8 cellular contexts compared by ENCODE assay signal in the genomic region with DNA sequence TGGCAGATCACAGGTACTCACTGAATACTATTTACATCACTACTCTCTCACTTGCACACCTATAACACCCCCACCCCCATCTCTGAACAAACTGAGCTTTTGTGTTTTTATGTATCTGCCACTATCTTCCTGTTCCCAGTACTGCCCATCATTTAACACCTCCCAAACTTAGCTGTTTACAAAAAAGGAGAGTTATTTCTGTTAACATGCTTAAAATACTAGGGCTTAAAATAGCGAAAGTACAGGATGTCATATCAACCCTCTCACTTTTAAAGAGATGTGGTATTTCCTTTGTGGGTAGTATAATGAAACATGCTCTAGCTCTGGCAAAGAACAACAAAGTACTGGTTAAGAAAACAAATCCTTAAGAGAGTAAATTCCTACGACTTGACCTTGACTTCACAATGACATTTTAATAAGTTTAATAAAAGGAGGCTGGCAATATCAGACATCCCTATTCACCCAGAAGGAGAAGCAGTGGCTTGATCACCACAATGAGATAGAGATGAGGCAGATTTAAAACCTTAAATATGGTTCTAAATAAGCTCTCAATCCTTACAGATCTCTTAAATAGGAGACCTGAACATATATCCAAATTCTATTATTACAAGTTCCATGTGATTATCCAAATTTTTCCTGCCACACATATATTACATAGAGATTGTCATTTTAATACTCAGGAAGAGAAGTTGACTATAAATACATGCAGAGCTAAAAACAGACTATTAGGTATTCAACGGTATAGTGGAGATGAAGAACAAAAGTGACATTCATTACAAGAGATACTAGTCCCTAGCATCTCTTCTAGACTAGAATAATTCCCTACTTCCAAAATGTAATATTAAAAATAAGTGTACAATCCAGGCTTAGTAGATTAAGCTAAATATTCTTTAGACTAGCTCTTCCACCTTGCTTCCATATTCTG. TPM values are rescaled to one million over a fixed set of nuclear protein-coding genes. Genes with fewer than 3 reads are reported as not detected.
DNase-seq lines count a peak whose midpoint lies in the region; ATAC-seq and TF ChIP-seq lines count a peak whose summit lies in the region.

No MANE protein-coding gene starts in this region.

- H3K4me3 Mint-ChIP-seq in activated naive CD4-positive, alpha-beta T cell treated with anti-CD3 and anti-CD28 coated beads for 36 hours: no peak overlapping the region

- no peaks in the 10 kb centered on the region for H3K27me3 ChIP-seq in tibial artery

- ATAC-seq in HG03460 (IDR thresholded peaks at IDR 0.05; ENCODE audit: unreplicated experiment) (peak; percentile 73), HG03442 (IDR thresholded peaks at IDR 0.05; ENCODE audit: unreplicated experiment) (no peak)

- peak overlapping the region in 1 of 2 donors; percentile 6 for H3K4me3 ChIP-seq in tibial artery

- H3K9me3 Mint-ChIP-seq in activated naive CD4-positive, alpha-beta T cell treated with anti-CD3 and anti-CD28 coated beads for 36 hours: no peaks in the 10 kb centered on the region

- peaks cover 4% of the 10 kb centered on the region for H3K36me3 Mint-ChIP-seq in activated naive CD4-positive, alpha-beta T cell treated with anti-CD3 and anti-CD28 coated beads for 36 hours (ENCODE audit: low read depth)

- peaks cover 0 to 74% (median 52%) of the 10 kb centered on the region in 4 donors for H3K4me1 ChIP-seq in tibial artery

- H3K36me3 ChIP-seq in tibial artery: no peaks in the 10 kb centered on the region

- no peaks in the 10 kb centered on the region for H3K9me3 ChIP-seq in tibial artery

- H3K27ac Mint-ChIP-seq in activated naive CD4-positive, alpha-beta T cell treated with anti-CD3 and anti-CD28 coated beads for 36 hours: no peak overlapping the region

- intact Hi-C loops in activated naive CD4-positive, alpha-beta T cell treated with anti-CD3 and anti-CD28 coated beads for 36 hours (cut with micrococcal nuclease): loop anchor here (1.0 to 5.0 kb wide), 4 partner anchors 34 to 228 kb away; partner anchors contain the start of gene TMEM237
- intact Hi-C loops in tibial artery (cut with DNase I; ENCODE audit: low total_unique reads): no loop called here

- no peak for TF ChIP-seq CTCF in tibial artery (IDR thresholded peaks at IDR 0.05)

- DNase-seq in activated naive CD4-positive, alpha-beta T cell treated with anti-CD3 and anti-CD28 coated beads for 36 hours: peak; percentile 9
- DNase-seq in activated naive CD4-positive, alpha-beta T cell treated with Interleukin-2 at 50 U/mL for 16 hours: no peak
- peak; percentile 66 for DNase-seq in fibroblast of gingiva (ENCODE audit: low read depth)
- DNase-seq in tibial artery: no peak
- DNase-seq in cerebellum (ENCODE audit: low spot score): no peak
- DNase-seq in activated CD8-positive, alpha-beta memory T cell treated with anti-CD3 and anti-CD28 coated beads, Interleukin-2, amount 50 U/mL, for 4 hours: no peak

- H3K27me3 Mint-ChIP-seq in activated naive CD4-positive, alpha-beta T cell treated with anti-CD3 and anti-CD28 coated beads for 36 hours (ENCODE audit: low read depth): no peaks in the 10 kb centered on the region

- peak overlapping the region; percentile 62 to 65 for H3K27ac ChIP-seq in tibial artery

- peaks cover 23% of the 10 kb centered on the region for H3K4me1 Mint-ChIP-seq in activated naive CD4-positive, alpha-beta T cell treated with anti-CD3 and anti-CD28 coated beads for 36 hours (ENCODE audit: low read depth)

- CTCF ChIA-PET in activated naive CD4-positive, alpha-beta T cell treated with anti-CD3 and anti-CD28 coated beads for 36 hours (lab: Charles Lee): interaction anchor here (0.6 to 1.2 kb wide), 6 partner anchors 33 to 300 kb away, joined by 3 to 6 read pairs (median 4); partner anchors contain the start of genes STRADB and TRAK2

RNA-seq across cellular contexts. Expression of gene TRAK2, which starts 36.9 kb away (rescaled TPM):
- 10 to 100 TPM; 10.4 TPM for total RNA-seq in activated naive CD4-positive, alpha-beta T cell treated with anti-CD3 and anti-CD28 coated beads for 36 hours
- 52.5 TPM for total RNA-seq in cerebellum

RNA-seq across cellular contexts. Expression of gene STRADB, which starts 37.2 kb away (rescaled TPM):
- 10 to 100 TPM; 17.6 to 19.1 TPM for total RNA-seq in activated naive CD4-positive, alpha-beta T cell treated with anti-CD3 and anti-CD28 coated beads for 36 hours
- total RNA-seq in cerebellum: 52.3 TPM

RNA-seq across cellular contexts. Expression of gene FLACC1, which starts 57.2 kb away (rescaled TPM):
- under 1 TPM; 0.57 to 0.84 TPM for total RNA-seq in activated naive CD4-positive, alpha-beta T cell treated with anti-CD3 and anti-CD28 coated beads for 36 hours
- 3.7 TPM for total RNA-seq in cerebellum

Comparison
In these comparisons a context has a peak if more than half of its experiments do, and no peak if none do; other contexts are left out.
1. DNase-seq: peak in activated naive CD4-positive, alpha-beta T cell treated with anti-CD3 and anti-CD28 coated beads for 36 hours (single experiment) and fibroblast of gingiva (single experiment); none in activated naive CD4-positive, alpha-beta T cell treated with Interleukin-2 at 50 U/mL for 16 hours (single experiment), tibial artery (0 of 2), cerebellum (single experiment) and activated CD8-positive, alpha-beta memory T cell treated with anti-CD3 and anti-CD28 coated beads, Interleukin-2, amount 50 U/mL, for 4 hours (single experiment).